In the genomic region with DNA sequence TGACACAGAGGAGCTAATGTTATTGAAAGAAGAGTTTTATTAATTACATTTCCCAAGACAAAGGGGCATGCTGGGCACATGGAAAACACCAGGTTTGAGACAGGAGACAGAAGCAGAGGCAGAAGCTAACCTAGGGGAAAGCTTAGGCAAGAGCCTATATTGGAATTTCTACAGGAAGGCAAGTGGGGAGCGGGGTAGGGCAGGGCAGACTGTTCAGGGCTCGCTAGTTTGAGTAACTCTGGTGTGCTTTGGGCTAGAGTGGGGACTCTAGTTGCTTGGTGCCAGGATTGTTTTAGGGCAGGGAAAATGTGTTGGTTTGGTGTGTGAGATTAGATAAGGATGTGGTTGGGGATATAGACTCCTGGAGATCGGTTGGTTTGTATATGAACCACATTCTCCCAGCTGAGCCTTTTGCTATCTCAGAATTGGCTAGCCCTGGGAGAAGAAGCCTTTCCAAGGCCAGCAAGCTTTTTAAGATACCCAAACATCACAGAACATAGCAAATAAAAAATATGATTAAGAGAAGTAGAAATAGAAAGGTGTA, we compare ENCODE assay signal across 1 cellular context.
TF ChIP-seq lines count a peak whose summit lies in the region.

No MANE protein-coding gene starts in this region.

TF ChIP-seq in H1, 55 proteins besides CTCF, POLR2A, EP300 and RAD21:
- TF ChIP-seq RXRA (IDR thresholded peaks at IDR 0.05; ENCODE audit: insufficient read depth, low read depth, low read length): no peak
- no peak for TF ChIP-seq CBX8 (IDR thresholded peaks at IDR 0.05; ENCODE audit: borderline replicate concordance, low read depth, low read length)
- TF ChIP-seq BRCA1 (IDR thresholded peaks at IDR 0.05; ENCODE audit: low read depth, low read length): no peak
- no peak for TF ChIP-seq POLR2AphosphoS5 (IDR thresholded peaks at IDR 0.05; ENCODE audit: low read depth, low read length)
- TF ChIP-seq CREB1 (IDR thresholded peaks at IDR 0.05): no peak
- TF ChIP-seq BCL11A (IDR thresholded peaks at IDR 0.05; ENCODE audit: low read depth in 2 of 2, low read length in 2 of 2): no peak
- no peak for TF ChIP-seq ASH2L (IDR thresholded peaks at IDR 0.05; ENCODE audit: low read length)
- TF ChIP-seq, protein P1, sequence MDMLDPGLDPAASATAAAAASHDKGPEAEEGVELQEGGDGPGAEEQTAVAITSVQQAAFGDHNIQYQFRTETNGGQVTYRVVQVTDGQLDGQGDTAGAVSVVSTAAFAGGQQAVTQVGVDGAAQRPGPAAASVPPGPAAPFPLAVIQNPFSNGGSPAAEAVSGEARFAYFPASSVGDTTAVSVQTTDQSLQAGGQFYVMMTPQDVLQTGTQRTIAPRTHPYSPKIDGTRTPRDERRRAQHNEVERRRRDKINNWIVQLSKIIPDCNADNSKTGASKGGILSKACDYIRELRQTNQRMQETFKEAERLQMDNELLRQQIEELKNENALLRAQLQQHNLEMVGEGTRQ (IDR thresholded peaks at IDR 0.05; ENCODE audit: low read length): no peak
- TF ChIP-seq, protein P2, sequence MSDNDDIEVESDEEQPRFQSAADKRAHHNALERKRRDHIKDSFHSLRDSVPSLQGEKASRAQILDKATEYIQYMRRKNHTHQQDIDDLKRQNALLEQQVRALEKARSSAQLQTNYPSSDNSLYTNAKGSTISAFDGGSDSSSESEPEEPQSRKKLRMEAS (IDR thresholded peaks at IDR 0.05): no peak
- TF ChIP-seq, protein P3, sequence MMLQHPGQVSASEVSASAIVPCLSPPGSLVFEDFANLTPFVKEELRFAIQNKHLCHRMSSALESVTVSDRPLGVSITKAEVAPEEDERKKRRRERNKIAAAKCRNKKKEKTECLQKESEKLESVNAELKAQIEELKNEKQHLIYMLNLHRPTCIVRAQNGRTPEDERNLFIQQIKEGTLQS (IDR thresholded peaks at IDR 0.05; ENCODE audit: insufficient read depth, low read depth, low read length): no peak
- TF ChIP-seq SP2 (IDR thresholded peaks at IDR 0.05; ENCODE audit: low read length): no peak
- TF ChIP-seq GTF2F1 (IDR thresholded peaks at IDR 0.05; ENCODE audit: borderline replicate concordance, low read depth, low read length): no peak
- TF ChIP-seq BACH1 (IDR thresholded peaks at IDR 0.05; ENCODE audit: low read length): no peak
